24 cellular contexts compared by ENCODE assay signal in the genomic region with DNA sequence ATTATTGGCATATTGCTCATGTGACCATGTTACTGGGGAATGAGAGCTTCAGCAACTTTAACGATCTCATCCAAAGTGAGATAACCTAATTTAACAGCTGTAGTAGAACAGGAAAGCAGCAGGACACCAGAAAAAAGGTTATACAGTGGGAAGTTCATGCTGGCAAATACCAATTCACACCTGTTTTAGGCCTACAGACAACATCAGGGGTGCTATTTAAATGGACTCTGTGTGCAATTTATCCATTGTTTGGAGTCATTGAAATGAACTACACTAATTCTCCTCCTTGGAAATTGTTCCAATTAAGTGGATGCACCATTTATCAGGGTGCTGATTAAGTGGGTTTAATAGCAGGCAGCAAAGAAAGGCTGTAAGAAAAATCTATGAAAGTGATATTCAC.
"Had no signal": no experiment of that assay in that cellular context is flagged by ENCODE, and none has a peak within 500 bp of the region (broad histone marks: within the 10 kb centered on the region; RNA-seq: fewer than 3 reads in every experiment).

No MANE protein-coding gene starts in this region.

- H3K9me3 ChIP-seq: Peyer's patch, SJCRH30, SK-N-SH had no signal

- H3K9ac ChIP-seq: SK-N-SH had no signal

- H3K4me1 Mint-ChIP-seq: activated naive CD8-positive, alpha-beta T cell treated with anti-CD3 and anti-CD28 coated beads for 36 hours had no signal

- DNase-seq: activated CD4-positive, alpha-beta T cell treated with anti-CD3 and anti-CD28 coated beads for 48 hours; activated CD4-positive, alpha-beta T cell treated with anti-CD3 and anti-CD28 coated beads, Interleukin-2, amount 50 U/mL, for 4 hours; activated CD4-positive, CD25-positive, alpha-beta regulatory T cell treated with anti-CD3 and anti-CD28 coated beads, Interleukin-2, amount 50 U/mL, for 72 hours; activated CD8-positive, alpha-beta memory T cell treated with anti-CD3 and anti-CD28 coated beads, Interleukin-2, amount 50 U/mL, for 48 hours; activated CD8-positive, alpha-beta T cell treated with anti-CD3 and anti-CD28 coated beads, Interleukin-2, amount 10 ng/mL, durations not matched to agents 7 days and 5 days; activated gamma-delta T cell; activated naive CD4-positive, alpha-beta T cell treated with anti-CD3 and anti-CD28 coated beads for 36 hours; activated naive CD8-positive, alpha-beta T cell treated with anti-CD3 and anti-CD28 coated beads for 36 hours; activated T-cell treated with anti-CD3 and anti-CD28 coated beads, Interleukin-2, amount 50 U/mL, for 1 hour; brain microvascular endothelial cell; Kasumi-1; KBM-7; NCI-H1436; NCI-H187 treated with DMSO at 0.1 percent for 48 hours; NCI-H2107; NCI-H510A treated with DMSO at 0.1 percent for 48 hours; NCI-H82; Peyer's patch; Right ventricle myocardium superior; SJCRH30; SK-N-SH; SW 1271 had no signal

- H3K4me3 ChIP-seq: cardiac muscle cell, Peyer's patch, SJCRH30 had no signal

- H3K27ac Mint-ChIP-seq: activated CD8-positive, alpha-beta T cell treated with anti-CD3 and anti-CD28 coated beads, Interleukin-2, amount 10 ng/mL, durations not matched to agents 7 days and 5 days; activated naive CD4-positive, alpha-beta T cell treated with anti-CD3 and anti-CD28 coated beads for 36 hours; activated naive CD8-positive, alpha-beta T cell treated with anti-CD3 and anti-CD28 coated beads for 36 hours had no signal

- H3K27me3 ChIP-seq: brain microvascular endothelial cell, cardiac muscle cell, Peyer's patch, SJCRH30 had no signal

- H3K36me3 Mint-ChIP-seq: activated naive CD8-positive, alpha-beta T cell treated with anti-CD3 and anti-CD28 coated beads for 36 hours had no signal

- H3K27me3 Mint-ChIP-seq: activated naive CD8-positive, alpha-beta T cell treated with anti-CD3 and anti-CD28 coated beads for 36 hours had no signal

- H3K36me3 ChIP-seq: brain microvascular endothelial cell, cardiac muscle cell, Peyer's patch, SJCRH30 had no signal

- H3K4me2 ChIP-seq: SK-N-SH had no signal

- H3K4me1 ChIP-seq: Peyer's patch had no signal

- H3K4me3 Mint-ChIP-seq: activated CD8-positive, alpha-beta T cell treated with anti-CD3 and anti-CD28 coated beads, Interleukin-2, amount 10 ng/mL, durations not matched to agents 7 days and 5 days; activated naive CD4-positive, alpha-beta T cell treated with anti-CD3 and anti-CD28 coated beads for 36 hours; activated naive CD8-positive, alpha-beta T cell treated with anti-CD3 and anti-CD28 coated beads for 36 hours had no signal

- ATAC-seq: activated CD8-positive, alpha-beta T cell treated with anti-CD3 and anti-CD28 coated beads, Interleukin-2, amount 10 ng/mL, durations not matched to agents 7 days and 5 days had no signal

- H3K27ac ChIP-seq: brain microvascular endothelial cell, cardiac muscle cell, Peyer's patch, RWPE1, SJCRH30 had no signal
